In the genomic region with DNA sequence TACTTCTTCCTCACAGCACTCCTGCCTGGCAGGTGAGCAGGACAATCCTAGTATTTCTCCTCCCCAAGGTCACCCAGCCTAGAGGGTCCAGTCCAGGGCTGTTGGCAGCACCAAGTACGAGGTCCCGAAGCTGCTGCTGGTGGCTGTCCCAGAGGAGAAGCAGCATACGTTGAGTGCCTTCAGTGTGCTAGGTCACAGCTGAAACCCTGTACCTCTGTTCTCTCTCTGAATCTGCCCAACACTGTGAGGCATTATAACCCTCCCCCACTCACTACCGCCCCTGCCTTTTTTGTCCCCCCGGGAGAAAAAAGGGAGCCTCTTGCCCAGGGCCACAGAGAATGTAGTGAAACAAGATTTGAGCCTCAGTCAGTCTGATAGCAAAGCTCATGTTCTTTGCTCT, we compare ENCODE assay signal across 12 cellular contexts. TPM values are rescaled to one million over a fixed set of nuclear protein-coding genes. Genes with fewer than 3 reads are reported as not detected.
DNase-seq lines count a peak whose midpoint lies in the region; ATAC-seq and TF ChIP-seq lines count a peak whose summit lies in the region.
"Had no signal": no experiment of that assay in that cellular context is flagged by ENCODE, and none has a peak within 500 bp of the region (broad histone marks: within the 10 kb centered on the region; RNA-seq: fewer than 3 reads in every experiment).

No MANE protein-coding gene starts in this region.

- H3K36me3 ChIP-seq in Caco-2 (ENCODE audit: control insufficient read depth, insufficient read depth, low read length): no peaks in the 10 kb centered on the region; the same call in 1 of the 2 replicates
- H3K36me3 ChIP-seq in SU-DHL-6 (ENCODE audit: low read length): no peaks in the 10 kb centered on the region
- H3K36me3 ChIP-seq in sigmoid colon: peaks cover 0 to 10% (median 0%) of the 10 kb centered on the region in 4 donors

- peaks cover 5% of the 10 kb centered on the region for H3K4me1 Mint-ChIP-seq in Caco-2 (ENCODE audit: low read depth, unreplicated experiment)
- H3K4me1 Mint-ChIP-seq in effector memory CD8-positive, alpha-beta T cell (ENCODE audit: low read depth in 2 of 2): peaks cover 72 to 80% of the 10 kb centered on the region in 2 donors

- POLR2A ChIA-PET in Caco-2 (lab: Charles Lee): no interaction called here

- H3K79me2 ChIP-seq in SU-DHL-6 (ENCODE audit: insufficient read depth, low read length): peaks cover 94% of the 10 kb centered on the region

- H3K9me3 Mint-ChIP-seq in Caco-2 (ENCODE audit: unreplicated experiment): no peaks in the 10 kb centered on the region
- H3K9me3 Mint-ChIP-seq in effector memory CD8-positive, alpha-beta T cell: no peaks in the 10 kb centered on the region

- ATAC-seq in effector memory CD8-positive, alpha-beta T cell (replicated peaks): no peak

- peak overlapping the region; percentile 81 for H3K4me2 ChIP-seq in SU-DHL-6 (ENCODE audit: low read depth, low read length, poor library complexity, severe bottlenecking)

- DNase-seq in Caco-2: no peak
- DNase-seq in effector memory CD8-positive, alpha-beta T cell: no peak
- no peak for DNase-seq in sigmoid colon
- DNase-seq in amygdala (lab: John Stamatoyannopoulos, UW): no peak
- DNase-seq in NCI-H510A treated with DMSO at 0.1 percent for 48 hours (lab: John Stamatoyannopoulos, UW): no peak
- no peak for DNase-seq in NCI-H345 (lab: John Stamatoyannopoulos, UW)
- no peak for DNase-seq in cerebellar cortex (ENCODE audit: low spot score)
- DNase-seq: HCEC 1CT, KBM-7, mucosa of descending colon had no signal

- WGBS in sigmoid colon, 2 donors: 74 to 80% methylated on average over 5 of the region's 5 CpGs

- H3F3A ChIP-seq in SU-DHL-6 (ENCODE audit: insufficient read depth): peaks cover 69% of the 10 kb centered on the region

- no peaks in the 10 kb centered on the region for H3K9me2 ChIP-seq in SU-DHL-6 (replicated peaks; ENCODE audit: insufficient read depth, low read length)

- H3K27ac ChIP-seq in SU-DHL-6 (ENCODE audit: low read depth, low read length) (peak overlapping the region; percentile 93), sigmoid colon (peak overlapping the region; percentile 14 to 98 (median 96))
- H3K27ac ChIP-seq: RWPE1 had no signal

- H3K4me1 ChIP-seq in Caco-2: peaks cover 12% of the 10 kb centered on the region; the same call in 1 of the 2 replicates
- peaks cover 0 to 74% (median 50%) of the 10 kb centered on the region in 4 donors for H3K4me1 ChIP-seq in sigmoid colon

- no TSS peak for BruUV-seq in Caco-2 (replicated peaks; lab: Mats Ljungman, UMichigan)

- peaks cover 18% of the 10 kb centered on the region for H3K36me3 Mint-ChIP-seq in Caco-2 (ENCODE audit: insufficient read depth, unreplicated experiment)
- peaks cover 93% of the 10 kb centered on the region for H3K36me3 Mint-ChIP-seq in effector memory CD8-positive, alpha-beta T cell (ENCODE audit: insufficient read depth)

- CTCF ChIA-PET in Caco-2 (lab: Charles Lee): no interaction called here

- no peaks in the 10 kb centered on the region for H3K9me3 ChIP-seq in Caco-2
- no peaks in the 10 kb centered on the region for H3K9me3 ChIP-seq in SU-DHL-6 (ENCODE audit: insufficient read depth, low read length)
- H3K9me3 ChIP-seq in sigmoid colon: no peaks in the 10 kb centered on the region
- H3K9me3 ChIP-seq: mucosa of descending colon had no signal

- no peak for TF ChIP-seq EP300 in sigmoid colon (IDR thresholded peaks at IDR 0.05)

- intact Hi-C loops in Caco-2 (cut with micrococcal nuclease; ENCODE audit: unreplicated experiment) (no loop called here), sigmoid colon (cut with DNase I) (loop anchor here (5.0 kb wide), 1 partner anchor 62 kb away; no protein-coding TSS in a partner anchor)

- H2AFZ ChIP-seq in SU-DHL-6 (ENCODE audit: low read depth, low read length, severe bottlenecking): no peak overlapping the region

- TF ChIP-seq CTCF in Caco-2 (IDR thresholded peaks at IDR 0.05; ENCODE audit: insufficient read depth in 1 of 2, low read depth in 1 of 2, low read length in 1 of 2, severe bottlenecking in 1 of 2, unreplicated experiment in 1 of 2) (no peak), SU-DHL-6 (IDR thresholded peaks at IDR 0.05; ENCODE audit: insufficient read depth, low read length, poor library complexity, severe bottlenecking) (no peak), sigmoid colon (IDR thresholded peaks at IDR 0.05) (no peak)

- H3K27ac Mint-ChIP-seq in Caco-2 (ENCODE audit: unreplicated experiment): peak overlapping the region; percentile 45
- H3K27ac Mint-ChIP-seq in effector memory CD8-positive, alpha-beta T cell: peak overlapping the region; percentile 98 to 100

- H3K9ac ChIP-seq in SU-DHL-6 (ENCODE audit: low read length): peak overlapping the region; percentile 72

- H4K20me1 ChIP-seq in SU-DHL-6 (ENCODE audit: low read depth, low read length): no peaks in the 10 kb centered on the region

- TF ChIP-seq POLR2A in sigmoid colon (IDR thresholded peaks at IDR 0.05): no peak

- H3K27me3 ChIP-seq in Caco-2 (replicated peaks; ENCODE audit: control insufficient read depth, insufficient read depth, low read length) (no peaks in the 10 kb centered on the region), SU-DHL-6 (ENCODE audit: low read length) (no peaks in the 10 kb centered on the region), sigmoid colon (no peaks in the 10 kb centered on the region)

- no peak overlapping the region for H3K4me3 Mint-ChIP-seq in Caco-2 (ENCODE audit: unreplicated experiment)
- H3K4me3 Mint-ChIP-seq in effector memory CD8-positive, alpha-beta T cell: peak overlapping the region; percentile 94 to 95

- H3K27me3 Mint-ChIP-seq in Caco-2 (ENCODE audit: insufficient read depth, unreplicated experiment): no peaks in the 10 kb centered on the region
- H3K27me3 Mint-ChIP-seq in effector memory CD8-positive, alpha-beta T cell: no peaks in the 10 kb centered on the region

- H3K4me3 ChIP-seq in Caco-2 (ENCODE audit: low read depth, low read length): no peak overlapping the region
- H3K4me3 ChIP-seq in SU-DHL-6 (ENCODE audit: insufficient read depth, low read length, poor library complexity, severe bottlenecking): peak overlapping the region; percentile 64
- H3K4me3 ChIP-seq in sigmoid colon: no peak overlapping the region
- H3K4me3 ChIP-seq: mucosa of descending colon had no signal

RNA-seq across cellular contexts. Expression of gene PPP2R5C, which starts 53.4 kb away (rescaled TPM):
- total RNA-seq in Caco-2 (2022) (86.8 and 97.5 TPM in 2 replicates), sigmoid colon (100 to 1,000 TPM; 115 to 175 (median 147) TPM)
- polyA plus RNA-seq in sigmoid colon: 100 to 1,000 TPM in 2 of 3 donors, 10 to 100 TPM in 1; 90.2 to 133 (median 123) TPM
